ENCODE assay signal across 3 cellular contexts in the genomic region with DNA sequence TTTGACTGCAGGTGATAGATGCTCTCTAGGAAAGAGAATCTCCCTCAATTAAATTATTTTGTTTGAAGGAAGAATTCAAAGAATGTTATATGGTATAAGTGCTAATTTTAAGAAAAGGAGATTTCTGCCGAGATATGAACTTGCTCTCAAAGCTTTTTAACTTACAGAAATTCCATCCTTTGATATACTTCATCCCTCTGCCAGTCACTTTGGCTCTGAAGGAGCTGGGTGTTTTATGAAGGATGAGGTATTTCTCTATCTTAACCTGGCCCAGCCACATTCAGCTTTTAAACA.
TF ChIP-seq lines count a peak whose summit lies in the region.

No MANE protein-coding gene starts in this region.

TF ChIP-seq in SK-N-SH treated with all-trans-retinoic acid at 6 μM for 48 hours, 23 proteins besides CTCF, POLR2A, EP300 and RAD21:
- TF ChIP-seq ISL1 (CRISPR knock-in tag; IDR thresholded peaks at IDR 0.05) (peak; percentile 93), ESRRG (CRISPR knock-in tag; IDR thresholded peaks at IDR 0.05) (no peak), BACH2 (CRISPR knock-in tag; IDR thresholded peaks at IDR 0.05; ENCODE audit: borderline replicate concordance) (no peak), TOX (CRISPR knock-in tag; IDR thresholded peaks at IDR 0.05; ENCODE audit: borderline replicate concordance) (no peak), SNAI2 (CRISPR knock-in tag; IDR thresholded peaks at IDR 0.05) (no peak), TCF4 (CRISPR knock-in tag; IDR thresholded peaks at IDR 0.05; ENCODE audit: borderline replicate concordance) (no peak)
- TF ChIP-seq, protein P1, sequence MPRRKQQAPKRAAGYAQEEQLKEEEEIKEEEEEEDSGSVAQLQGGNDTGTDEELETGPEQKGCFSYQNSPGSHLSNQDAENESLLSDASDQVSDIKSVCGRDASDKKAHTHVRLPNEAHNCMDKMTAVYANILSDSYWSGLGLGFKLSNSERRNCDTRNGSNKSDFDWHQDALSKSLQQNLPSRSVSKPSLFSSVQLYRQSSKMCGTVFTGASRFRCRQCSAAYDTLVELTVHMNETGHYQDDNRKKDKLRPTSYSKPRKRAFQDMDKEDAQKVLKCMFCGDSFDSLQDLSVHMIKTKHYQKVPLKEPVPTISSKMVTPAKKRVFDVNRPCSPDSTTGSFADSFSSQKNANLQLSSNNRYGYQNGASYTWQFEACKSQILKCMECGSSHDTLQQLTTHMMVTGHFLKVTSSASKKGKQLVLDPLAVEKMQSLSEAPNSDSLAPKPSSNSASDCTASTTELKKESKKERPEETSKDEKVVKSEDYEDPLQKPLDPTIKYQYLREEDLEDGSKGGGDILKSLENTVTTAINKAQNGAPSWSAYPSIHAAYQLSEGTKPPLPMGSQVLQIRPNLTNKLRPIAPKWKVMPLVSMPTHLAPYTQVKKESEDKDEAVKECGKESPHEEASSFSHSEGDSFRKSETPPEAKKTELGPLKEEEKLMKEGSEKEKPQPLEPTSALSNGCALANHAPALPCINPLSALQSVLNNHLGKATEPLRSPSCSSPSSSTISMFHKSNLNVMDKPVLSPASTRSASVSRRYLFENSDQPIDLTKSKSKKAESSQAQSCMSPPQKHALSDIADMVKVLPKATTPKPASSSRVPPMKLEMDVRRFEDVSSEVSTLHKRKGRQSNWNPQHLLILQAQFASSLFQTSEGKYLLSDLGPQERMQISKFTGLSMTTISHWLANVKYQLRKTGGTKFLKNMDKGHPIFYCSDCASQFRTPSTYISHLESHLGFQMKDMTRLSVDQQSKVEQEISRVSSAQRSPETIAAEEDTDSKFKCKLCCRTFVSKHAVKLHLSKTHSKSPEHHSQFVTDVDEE (CRISPR knock-in tag; IDR thresholded peaks at IDR 0.05), result no peak

TF ChIP-seq in SK-N-SH, 30 proteins besides CTCF, POLR2A, EP300 and RAD21:
- TF ChIP-seq MXI1 (IDR thresholded peaks at IDR 0.05; ENCODE audit: low read depth, low read length) (no peak), FOXJ3 (CRISPR knock-in tag; IDR thresholded peaks at IDR 0.05) (no peak), EZH2phosphoT487 (IDR thresholded peaks at IDR 0.05; ENCODE audit: borderline replicate concordance, low read depth) (no peak), RFX5 (IDR thresholded peaks at IDR 0.05; ENCODE audit: low read length) (no peak), POLR2AphosphoS5 (IDR thresholded peaks at IDR 0.05; ENCODE audit: low read depth, low read length) (no peak), RXRA (IDR thresholded peaks at IDR 0.05; ENCODE audit: borderline replicate concordance, low read depth) (no peak), SMC3 (IDR thresholded peaks at IDR 0.05; ENCODE audit: low read depth, low read length) (no peak), NRF1 (IDR thresholded peaks at IDR 0.05; ENCODE audit: low read depth, low read length) (no peak), FOXM1 (IDR thresholded peaks at IDR 0.05; ENCODE audit: low read depth) (no peak), GABPA (IDR thresholded peaks at IDR 0.05; ENCODE audit: low read depth) (no peak), CHD2 (IDR thresholded peaks at IDR 0.05; ENCODE audit: low read length, partially characterized antibody) (no peak), TCF12 (IDR thresholded peaks at IDR 0.05) (no peak), NFIC (IDR thresholded peaks at IDR 0.05; ENCODE audit: borderline replicate concordance) (no peak), TEAD4 (IDR thresholded peaks at IDR 0.05; ENCODE audit: borderline replicate concordance, insufficient read depth) (no peak)
- TF ChIP-seq, protein P2, sequence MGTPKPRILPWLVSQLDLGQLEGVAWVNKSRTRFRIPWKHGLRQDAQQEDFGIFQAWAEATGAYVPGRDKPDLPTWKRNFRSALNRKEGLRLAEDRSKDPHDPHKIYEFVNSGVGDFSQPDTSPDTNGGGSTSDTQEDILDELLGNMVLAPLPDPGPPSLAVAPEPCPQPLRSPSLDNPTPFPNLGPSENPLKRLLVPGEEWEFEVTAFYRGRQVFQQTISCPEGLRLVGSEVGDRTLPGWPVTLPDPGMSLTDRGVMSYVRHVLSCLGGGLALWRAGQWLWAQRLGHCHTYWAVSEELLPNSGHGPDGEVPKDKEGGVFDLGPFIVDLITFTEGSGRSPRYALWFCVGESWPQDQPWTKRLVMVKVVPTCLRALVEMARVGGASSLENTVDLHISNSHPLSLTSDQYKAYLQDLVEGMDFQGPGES (IDR thresholded peaks at IDR 0.05; ENCODE audit: low read depth, low read length), result no peak
- TF ChIP-seq, protein P3, sequence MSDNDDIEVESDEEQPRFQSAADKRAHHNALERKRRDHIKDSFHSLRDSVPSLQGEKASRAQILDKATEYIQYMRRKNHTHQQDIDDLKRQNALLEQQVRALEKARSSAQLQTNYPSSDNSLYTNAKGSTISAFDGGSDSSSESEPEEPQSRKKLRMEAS (IDR thresholded peaks at IDR 0.05; ENCODE audit: low read depth), result no peak
- TF ChIP-seq, protein P4, sequence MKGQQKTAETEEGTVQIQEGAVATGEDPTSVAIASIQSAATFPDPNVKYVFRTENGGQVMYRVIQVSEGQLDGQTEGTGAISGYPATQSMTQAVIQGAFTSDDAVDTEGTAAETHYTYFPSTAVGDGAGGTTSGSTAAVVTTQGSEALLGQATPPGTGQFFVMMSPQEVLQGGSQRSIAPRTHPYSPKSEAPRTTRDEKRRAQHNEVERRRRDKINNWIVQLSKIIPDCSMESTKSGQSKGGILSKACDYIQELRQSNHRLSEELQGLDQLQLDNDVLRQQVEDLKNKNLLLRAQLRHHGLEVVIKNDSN (IDR thresholded peaks at IDR 0.05; ENCODE audit: borderline replicate concordance, low read depth), result no peak
- TF ChIP-seq, protein P5, sequence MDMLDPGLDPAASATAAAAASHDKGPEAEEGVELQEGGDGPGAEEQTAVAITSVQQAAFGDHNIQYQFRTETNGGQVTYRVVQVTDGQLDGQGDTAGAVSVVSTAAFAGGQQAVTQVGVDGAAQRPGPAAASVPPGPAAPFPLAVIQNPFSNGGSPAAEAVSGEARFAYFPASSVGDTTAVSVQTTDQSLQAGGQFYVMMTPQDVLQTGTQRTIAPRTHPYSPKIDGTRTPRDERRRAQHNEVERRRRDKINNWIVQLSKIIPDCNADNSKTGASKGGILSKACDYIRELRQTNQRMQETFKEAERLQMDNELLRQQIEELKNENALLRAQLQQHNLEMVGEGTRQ (IDR thresholded peaks at IDR 0.05; ENCODE audit: borderline replicate concordance, low read depth, low read length), result no peak

TF ChIP-seq in H1, 55 proteins besides CTCF, POLR2A, EP300 and RAD21:
- TF ChIP-seq HDAC2 (IDR thresholded peaks at IDR 0.05; ENCODE audit: borderline replicate concordance in 1 of 2, low read depth in 2 of 2, low read length in 2 of 2) (no peak), PHF8 (conservative IDR thresholded peaks at IDR 0.05; ENCODE audit: low read depth, low read length) (no peak), NANOG (IDR thresholded peaks at IDR 0.05; ENCODE audit: insufficient read depth, low read depth, low read length, poor library complexity, severe bottlenecking) (no peak), GTF2F1 (IDR thresholded peaks at IDR 0.05; ENCODE audit: borderline replicate concordance, low read depth, low read length) (no peak), CHD1 (IDR thresholded peaks at IDR 0.05; ENCODE audit: low read depth, low read length) (no peak)
- TF ChIP-seq, protein P3 (IDR thresholded peaks at IDR 0.05), result no peak
- TF ChIP-seq, protein P6, sequence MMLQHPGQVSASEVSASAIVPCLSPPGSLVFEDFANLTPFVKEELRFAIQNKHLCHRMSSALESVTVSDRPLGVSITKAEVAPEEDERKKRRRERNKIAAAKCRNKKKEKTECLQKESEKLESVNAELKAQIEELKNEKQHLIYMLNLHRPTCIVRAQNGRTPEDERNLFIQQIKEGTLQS (IDR thresholded peaks at IDR 0.05; ENCODE audit: insufficient read depth, low read depth, low read length), result no peak
